In the genomic region with DNA sequence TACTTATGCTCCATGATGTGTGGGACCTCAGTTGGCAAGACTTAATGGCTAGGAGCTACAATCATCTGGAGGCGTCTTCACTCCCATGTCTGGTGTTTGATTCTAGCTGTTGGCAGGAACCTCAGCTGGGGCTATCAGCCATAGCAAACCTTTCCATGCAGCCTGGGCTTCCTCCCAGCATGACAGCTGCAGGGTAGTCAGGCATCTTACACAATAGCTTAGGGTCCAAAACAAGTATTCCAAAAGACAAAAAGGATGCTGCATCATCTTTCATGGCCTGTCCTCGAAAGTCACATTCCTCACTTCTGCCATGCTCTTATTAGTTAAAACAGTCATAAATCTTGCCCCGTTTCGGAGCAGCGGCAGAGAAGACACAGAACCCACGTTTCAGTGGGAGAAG, we compare ENCODE assay signal across 10 cellular contexts.
DNase-seq lines count a peak whose midpoint lies in the region; ATAC-seq and TF ChIP-seq lines count a peak whose summit lies in the region.
"Had no signal": no experiment of that assay in that cellular context is flagged by ENCODE, and none has a peak within 500 bp of the region (broad histone marks: within the 10 kb centered on the region; RNA-seq: fewer than 3 reads in every experiment).

No MANE protein-coding gene starts in this region.

- TF ChIP-seq CTCF in psoas muscle (IDR thresholded peaks at IDR 0.05) (no peak), suprapubic skin (IDR thresholded peaks at IDR 0.05) (no peak)

- no peak overlapping the region for H2AFZ ChIP-seq in GM23248

- H3K4me3 ChIP-seq in GM23248 (peak overlapping the region; percentile 36), psoas muscle (no peak overlapping the region), suprapubic skin (no peak overlapping the region)

- H3K9me3 ChIP-seq in GM23248 (ENCODE audit: low read depth) (no peaks in the 10 kb centered on the region), psoas muscle (no peaks in the 10 kb centered on the region), suprapubic skin (no peaks in the 10 kb centered on the region)

- no peaks in the 10 kb centered on the region for H3K27me3 ChIP-seq in GM23248 (replicated peaks; ENCODE audit: insufficient read depth)
- H3K27me3 ChIP-seq in psoas muscle (ENCODE audit: insufficient read depth in 3 of 3, low read length in 2 of 3): peaks cover 0 to 2% (median 0%) of the 10 kb centered on the region in 3 donors
- H3K27me3 ChIP-seq in suprapubic skin: no peaks in the 10 kb centered on the region

- H4K20me1 ChIP-seq in GM23248 (ENCODE audit: insufficient read depth): no peaks in the 10 kb centered on the region

- TF ChIP-seq POLR2A in suprapubic skin (IDR thresholded peaks at IDR 0.05): no peak

- WGBS in GM23248 (ENCODE audit: low coverage in 1 of 2, low lambda C conversion rate in 2 of 2, missing lambda C conversion rate in 2 of 2), 2 experiments: 3 to 4% methylated on average over 6 of the region's 6 CpGs
- 6 to 11% (median 7%) methylated on average over 6 of the region's 6 CpGs for WGBS in psoas muscle, 3 donors
- WGBS in suprapubic skin: 46% methylated on average over 6 of the region's 6 CpGs

- H3K27ac ChIP-seq in GM23248: peak overlapping the region; percentile 90
- peak overlapping the region; percentile 28 for H3K27ac ChIP-seq in psoas muscle
- no peak overlapping the region for H3K27ac ChIP-seq in suprapubic skin

- H3K4me2 ChIP-seq in GM23248 (ENCODE audit: unreplicated experiment): peak overlapping the region; percentile 72

- intact Hi-C loops in psoas muscle (cut with DNase I): no loop called here

- H3F3A ChIP-seq in GM23248 (ENCODE audit: insufficient read depth): peaks cover 55% of the 10 kb centered on the region

- H3K4me1 ChIP-seq in GM23248 (ENCODE audit: insufficient read depth) (peaks cover 56% of the 10 kb centered on the region), psoas muscle (peaks cover 3% of the 10 kb centered on the region), suprapubic skin (peaks cover 13% of the 10 kb centered on the region)

- DNase-seq in GM23248: peak; percentile 86
- peak; percentile 26 for DNase-seq in RPMI7951 (ENCODE audit: low read depth)
- DNase-seq in fibroblast of peridontal ligament (ENCODE audit: extremely low read depth): peak; percentile 40
- DNase-seq in psoas muscle: peak; percentile 71 to 74
- DNase-seq in suprapubic skin (ENCODE audit: low spot score in 2 of 2): no peak
- no peak for DNase-seq in DMS79 treated with DMSO at 0.1 percent for 48 hours (lab: John Stamatoyannopoulos, UW)
- no peak for DNase-seq in A172 (ENCODE audit: low spot score)
- no peak for DNase-seq in activated effector memory CD4-positive, alpha-beta T cell treated with anti-CD3 and anti-CD28 coated beads, Interleukin-2, amount 50 U/mL, for 16 hours
- DNase-seq: NCI-H1105 treated with DMSO at 0.1 percent for 48 hours, SHP77 had no signal

- no peaks in the 10 kb centered on the region for H3K9me2 ChIP-seq in GM23248 (ENCODE audit: insufficient read depth)

- no peak for TF ChIP-seq EP300 in suprapubic skin (IDR thresholded peaks at IDR 0.05)

- no peaks in the 10 kb centered on the region for H3K79me2 ChIP-seq in GM23248 (ENCODE audit: insufficient read depth)

- peak overlapping the region; percentile 61 for H3K9ac ChIP-seq in GM23248

- no peaks in the 10 kb centered on the region for H3K36me3 ChIP-seq in GM23248 (ENCODE audit: low read depth)
- H3K36me3 ChIP-seq in psoas muscle (ENCODE audit: insufficient read depth in 1 of 2, low read depth in 1 of 2): no peaks in the 10 kb centered on the region
- H3K36me3 ChIP-seq in suprapubic skin: no peaks in the 10 kb centered on the region

- in situ Hi-C loops in GM23248 (cut with MboI): no loop called here

- peak; percentile 39 to 71 (median 65) for ATAC-seq in psoas muscle

Comparison
In these comparisons a context has a peak if more than half of its experiments do, and no peak if none do; other contexts are left out.
1. DNase-seq: peak in GM23248 (single experiment), RPMI7951 (single experiment), fibroblast of peridontal ligament (single experiment) and psoas muscle (2 of 2); none in suprapubic skin (0 of 2), DMS79 treated with DMSO at 0.1 percent for 48 hours (single experiment), A172 (single experiment) and activated effector memory CD4-positive, alpha-beta T cell treated with anti-CD3 and anti-CD28 coated beads, Interleukin-2, amount 50 U/mL, for 16 hours (single experiment).